24 cellular contexts compared by ENCODE assay signal in the genomic region with DNA sequence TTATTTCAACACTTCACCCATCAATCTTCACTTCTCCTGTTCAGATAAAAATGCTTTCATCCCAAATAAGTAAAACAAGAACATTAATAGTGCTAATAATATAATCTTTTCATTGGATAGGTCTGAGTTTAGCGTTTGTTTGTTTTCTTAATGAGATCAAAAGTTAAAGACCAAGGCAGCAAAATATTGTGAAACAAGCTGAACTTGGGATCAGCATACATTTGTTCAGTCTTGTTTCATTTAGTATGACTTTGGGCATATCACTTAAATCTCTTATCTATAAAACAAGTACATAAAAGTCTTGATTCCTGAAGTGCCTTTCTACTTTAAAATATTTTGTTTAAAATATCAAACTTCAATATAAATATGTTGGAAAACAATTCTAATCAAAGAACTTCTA. TPM values are rescaled to one million over a fixed set of nuclear protein-coding genes. Genes with fewer than 3 reads are reported as not detected.
DNase-seq lines count a peak whose midpoint lies in the region; ATAC-seq, FAIRE-seq and TF ChIP-seq lines count a peak whose summit lies in the region.
"Had no signal": no experiment of that assay in that cellular context is flagged by ENCODE, and none has a peak within 500 bp of the region (broad histone marks: within the 10 kb centered on the region; RNA-seq: fewer than 3 reads in every experiment).

No MANE protein-coding gene starts in this region.

- no peaks in the 10 kb centered on the region for H3K9me3 Mint-ChIP-seq in activated CD4-positive, alpha-beta T cell treated with anti-CD3 and anti-CD28 coated beads for 36 hours (ENCODE audit: low read depth)
- H3K9me3 Mint-ChIP-seq: CD14-positive monocyte; CD4-positive, alpha-beta T cell; CD8-positive, alpha-beta memory T cell had no signal

- H3K4me1 ChIP-seq in right lobe of liver, result peaks cover 0 to 4% (median 0%) of the 10 kb centered on the region in 4 donors
- no peaks in the 10 kb centered on the region for H3K4me1 ChIP-seq in pancreas
- peaks cover 7% of the 10 kb centered on the region for H3K4me1 ChIP-seq in A673 (ENCODE audit: insufficient read depth, low read length, poor library complexity, severe bottlenecking)
- peaks cover 9% of the 10 kb centered on the region for H3K4me1 ChIP-seq in HAP-1
- H3K4me1 ChIP-seq: BE2C had no signal

- WGBS in right lobe of liver (ENCODE audit: insufficient coverage, low coverage, low lambda C conversion rate, missing lambda C conversion rate), result 32% methylated on average over 1 of the region's 1 CpG
- 33 to 45% methylated on average over 1 of the region's 1 CpG for WGBS in pancreas, 2 donors

- H3K9me3 ChIP-seq in right lobe of liver (no peaks in the 10 kb centered on the region), pancreas (no peaks in the 10 kb centered on the region), A673 (ENCODE audit: low read depth, low read length, poor library complexity, severe bottlenecking) (no peaks in the 10 kb centered on the region), HAP-1 (no peaks in the 10 kb centered on the region)
- H3K9me3 ChIP-seq: BE2C; BLaER1 treated with 17β-estradiol and CSF1 and Interleukin-3, amounts not matched to agents 10 nM and 100 nM had no signal

- TF ChIP-seq CTCF in right lobe of liver (IDR thresholded peaks at IDR 0.05) (no peak), pancreas (IDR thresholded peaks at IDR 0.05) (no peak), A673 (conservative IDR thresholded peaks at IDR 0.05; ENCODE audit: low read depth, low read length) (no peak)

- intact Hi-C loops in right lobe of liver (cut with DNase I), result no loop called here
- intact Hi-C loops in pancreas (cut with DNase I), result no loop called here
- intact Hi-C loops in A673 (cut with micrococcal nuclease; ENCODE audit: unreplicated experiment), result loop anchor here (10.0 kb wide), 1 partner anchor 127 kb away; no protein-coding TSS in a partner anchor
- intact Hi-C loops in activated CD4-positive, alpha-beta T cell treated with anti-CD3 and anti-CD28 coated beads for 36 hours (cut with DNase I, micrococcal nuclease), result no loop called here

- peaks cover 10% of the 10 kb centered on the region for H3K36me3 Mint-ChIP-seq in activated CD4-positive, alpha-beta T cell treated with anti-CD3 and anti-CD28 coated beads for 36 hours (ENCODE audit: low read depth)

- FAIRE-seq in RCC 7860 (lab: Jason Lieb, UNC) (peak; percentile 14), islet of Langerhans (lab: Jason Lieb, UNC) (peak; percentile 49), pancreas (lab: Jason Lieb, UNC) (peak; percentile 37)
- FAIRE-seq: GM12891, GM18507, H54 had no signal

- H3K4me3 Mint-ChIP-seq in activated CD4-positive, alpha-beta T cell treated with anti-CD3 and anti-CD28 coated beads for 36 hours, result no peak overlapping the region
- H3K4me3 Mint-ChIP-seq: CD14-positive monocyte; CD4-positive, alpha-beta T cell; CD8-positive, alpha-beta memory T cell had no signal

- H3K27me3 Mint-ChIP-seq in activated CD4-positive, alpha-beta T cell treated with anti-CD3 and anti-CD28 coated beads for 36 hours, result no peaks in the 10 kb centered on the region
- H3K27me3 Mint-ChIP-seq: CD4-positive, alpha-beta T cell; CD8-positive, alpha-beta memory T cell had no signal

- no TSS peak for BruUV-seq in A673 (replicated peaks; lab: Mats Ljungman, UMichigan)

- H3K27ac Mint-ChIP-seq in activated CD4-positive, alpha-beta T cell treated with anti-CD3 and anti-CD28 coated beads for 36 hours, result no peak overlapping the region
- H3K27ac Mint-ChIP-seq: CD14-positive monocyte; CD4-positive, alpha-beta T cell had no signal

- peak in 3 of 4 donors; percentile 35 to 71 (median 50) for ATAC-seq in right lobe of liver
- ATAC-seq in pancreas, result no peak
- no peak for ATAC-seq in activated CD4-positive, alpha-beta T cell treated with anti-CD3 and anti-CD28 coated beads for 36 hours

- DNase-seq in RCC 7860 (ENCODE audit: low spot score) (no peak), right lobe of liver (no peak), pancreas (no peak), ureter (ENCODE audit: low spot score) (no peak), A673 (ENCODE audit: low spot score) (no peak), HAP-1 (ENCODE audit: low spot score in 2 of 2) (no peak)
- DNase-seq in activated CD4-positive, alpha-beta T cell treated with anti-CD3 and anti-CD28 coated beads for 36 hours, result no peak
- DNase-seq: ACHN; AML-193; BE2C; CD4-positive, alpha-beta T cell; CD8-positive, alpha-beta memory T cell; DMS53; DMS79 treated with DMSO at 0.1 percent for 48 hours; GF-D8; GOT3; HCEC 1CT had no signal

- no peak for TF ChIP-seq POLR2A in right lobe of liver (IDR thresholded peaks at IDR 0.05)

- no peak overlapping the region for H3K4me3 ChIP-seq in right lobe of liver
- no peak overlapping the region for H3K4me3 ChIP-seq in pancreas
- no peak overlapping the region for H3K4me3 ChIP-seq in A673 (ENCODE audit: low read depth, low read length, poor library complexity, severe bottlenecking)
- H3K4me3 ChIP-seq in HAP-1, result no peak overlapping the region
- H3K4me3 ChIP-seq: BLaER1 treated with 17β-estradiol and CSF1 and Interleukin-3, amounts not matched to agents 10 nM and 100 nM had no signal

- no peak overlapping the region for H3K27ac ChIP-seq in right lobe of liver
- H3K27ac ChIP-seq in pancreas, result no peak overlapping the region
- H3K27ac ChIP-seq in A673 (ENCODE audit: low read depth, low read length, poor library complexity, severe bottlenecking), result no peak overlapping the region
- H3K27ac ChIP-seq: 22Rv1; BLaER1 treated with 17β-estradiol and CSF1 and Interleukin-3, amounts not matched to agents 10 nM and 100 nM had no signal

- H3K4me1 Mint-ChIP-seq in activated CD4-positive, alpha-beta T cell treated with anti-CD3 and anti-CD28 coated beads for 36 hours, result no peaks in the 10 kb centered on the region
- H3K4me1 Mint-ChIP-seq: CD14-positive monocyte; CD8-positive, alpha-beta memory T cell had no signal

- POLR2A ChIA-PET in A673 (lab: Charles Lee; ENCODE audit: low non-redundant PET), result no interaction called here
- POLR2A ChIA-PET in activated CD4-positive, alpha-beta T cell treated with anti-CD3 and anti-CD28 coated beads for 36 hours (lab: Charles Lee), result no interaction called here

- CTCF ChIA-PET in A673 (lab: Charles Lee), result no interaction called here
- CTCF ChIA-PET in activated CD4-positive, alpha-beta T cell treated with anti-CD3 and anti-CD28 coated beads for 36 hours (lab: Charles Lee), result no interaction called here

- in situ Hi-C loops in HAP-1 (cut with MboI; ENCODE audit: low sequenced_read_pairs), result no loop called here

- H3K36me3 ChIP-seq in right lobe of liver (peaks cover 0 to 24% (median 6%) of the 10 kb centered on the region in 4 donors), pancreas (peaks cover 0 to 3% (median 0%) of the 10 kb centered on the region in 3 donors), A673 (ENCODE audit: insufficient read depth, low read length, poor library complexity, severe bottlenecking) (peaks cover 8% of the 10 kb centered on the region), HAP-1 (replicated peaks) (peaks cover 12% of the 10 kb centered on the region)

- H3K27me3 ChIP-seq in right lobe of liver (no peaks in the 10 kb centered on the region), pancreas (no peaks in the 10 kb centered on the region), A673 (replicated peaks; ENCODE audit: insufficient read depth, low read depth, low read length, poor library complexity) (no peaks in the 10 kb centered on the region), HAP-1 (ENCODE audit: low read depth) (no peaks in the 10 kb centered on the region)
- H3K27me3 ChIP-seq: BE2C; BLaER1 treated with 17β-estradiol and CSF1 and Interleukin-3, amounts not matched to agents 10 nM and 100 nM had no signal

RNA-seq across cellular contexts. Expression of a gene that starts 13.4 kb away (rescaled TPM):
- total RNA-seq in right lobe of liver, result 10 to 100 TPM in 4 of 6 experiments, 1 to 10 TPM in 2; 6.2 to 23.7 (median 12.5) TPM
- 10 to 100 TPM in 1 of 6 donors, 1 to 10 TPM in 5; 5.2 to 10.0 (median 7.1) TPM for total RNA-seq in pancreas
- polyA plus RNA-seq in pancreas, result 1 to 10 TPM; 5.6 to 7.5 TPM
- total RNA-seq in ureter, result 19.5 TPM
- total RNA-seq in A673 (2021), result 11.3 and 13.6 TPM in 2 replicates
- total RNA-seq in activated CD4-positive, alpha-beta T cell treated with anti-CD3 and anti-CD28 coated beads for 36 hours, result 1 to 10 TPM; 4.0 to 4.9 TPM

RNA-seq across cellular contexts. Expression of a gene that starts 57.1 kb away (rescaled TPM):
- total RNA-seq in right lobe of liver (10 to 100 TPM; 26.7 to 42.0 (median 34.2) TPM), pancreas (10 to 100 TPM; 24.9 to 42.9 (median 31.5) TPM), ureter (89.6 TPM), A673 (2021) (64.3 and 67.9 TPM in 2 replicates)
- polyA plus RNA-seq in pancreas, result 10 to 100 TPM; 11.4 to 23.7 TPM
- total RNA-seq in activated CD4-positive, alpha-beta T cell treated with anti-CD3 and anti-CD28 coated beads for 36 hours, result 10 to 100 TPM; 50.2 to 56.0 TPM

Comparison
In these comparisons a context has a peak if more than half of its experiments do, and no peak if none do; other contexts are left out.
1. ATAC-seq: peak in right lobe of liver (3 of 4); none in pancreas (0 of 4) and activated CD4-positive, alpha-beta T cell treated with anti-CD3 and anti-CD28 coated beads for 36 hours (single experiment).